22 cellular contexts compared by ENCODE assay signal in genomic region chr5:115579216-115579615, GRCh38. TPM values are rescaled to one million over a fixed set of nuclear protein-coding genes. Genes with fewer than 3 reads are reported as not detected.
DNase-seq lines count a peak whose midpoint lies in the region; ATAC-seq, FAIRE-seq and TF ChIP-seq lines count a peak whose summit lies in the region.
"Had no signal": no experiment of that assay in that cellular context is flagged by ENCODE, and none has a peak within 500 bp of the region (broad histone marks: within the 10 kb centered on the region; RNA-seq: fewer than 3 reads in every experiment).

No MANE protein-coding gene starts in this region.

- H3K9me3 ChIP-seq in SK-N-MC (ENCODE audit: low read depth, low read length) (no peaks in the 10 kb centered on the region; the same call in 1 of the 2 replicates), smooth muscle cell (replicated peaks; ENCODE audit: low read depth) (no peaks in the 10 kb centered on the region), WERI-Rb-1 (ENCODE audit: severe bottlenecking) (no peaks in the 10 kb centered on the region)
- H3K9me3 ChIP-seq: colonic mucosa, sigmoid colon, thoracic aorta had no signal

- H3K9ac ChIP-seq in SK-N-MC (ENCODE audit: insufficient read length) = no peak overlapping the region
- H3K9ac ChIP-seq in smooth muscle cell (ENCODE audit: low read depth) = no peak overlapping the region
- H3K9ac ChIP-seq: parathyroid adenoma had no signal

- DNase-seq in GM12892 (ENCODE audit: insufficient read length) (no peak), SK-N-MC (ENCODE audit: low read depth, low spot score) (no peak), smooth muscle cell (lab: John Stamatoyannopoulos, UW; ENCODE audit: unreplicated experiment) (no peak), NCI-H1048 (lab: John Stamatoyannopoulos, UW) (no peak), WERI-Rb-1 (no peak), T1000 (lab: John Stamatoyannopoulos, UW) (no peak)
- DNase-seq: activated CD4-positive, alpha-beta T cell treated with anti-CD3 and anti-CD28 coated beads, Interleukin-2, amount 10 ng/mL, durations not matched to agents 7 days and 5 days; activated naive CD8-positive, alpha-beta T cell treated with anti-CD3 and anti-CD28 coated beads, Interleukin-2, amount 10 ng/mL, durations not matched to agents 7 days and 5 days; CD8-positive, alpha-beta memory T cell; colonic mucosa; DMS79 treated with DMSO at 0.1 percent for 48 hours; NCI-H1105; NCI-H2081 treated with DMSO at 0.1 percent for 48 hours; NCI-H510A treated with DMSO at 0.1 percent for 48 hours; sigmoid colon had no signal

- H3K27me3 ChIP-seq in smooth muscle cell (ENCODE audit: low read depth) = no peaks in the 10 kb centered on the region
- H3K27me3 ChIP-seq in WERI-Rb-1 (ENCODE audit: insufficient read depth, low read depth, severe bottlenecking) = no peaks in the 10 kb centered on the region
- H3K27me3 ChIP-seq: colonic mucosa, sigmoid colon had no signal

- H3K4me2 ChIP-seq in smooth muscle cell = no peak overlapping the region

- peak; percentile 0 for ATAC-seq in HG02885 (IDR thresholded peaks at IDR 0.05; ENCODE audit: poor library complexity, unreplicated experiment)
- ATAC-seq: left lobe of liver, Right ventricle myocardium inferior had no signal

- WGBS in smooth muscle cell (ENCODE audit: low lambda C conversion rate) = 94% methylated on average over 3 of the region's 3 CpGs

- H2AFZ ChIP-seq in smooth muscle cell (ENCODE audit: low read depth) = no peak overlapping the region
- H2AFZ ChIP-seq: parathyroid adenoma had no signal

- H3K36me3 ChIP-seq in SK-N-MC (ENCODE audit: insufficient read depth, low read length) (no peaks in the 10 kb centered on the region), smooth muscle cell (ENCODE audit: low read depth) (no peaks in the 10 kb centered on the region), WERI-Rb-1 (no peaks in the 10 kb centered on the region)
- H3K36me3 ChIP-seq: colonic mucosa, thoracic aorta had no signal

- H3K27ac ChIP-seq in SK-N-MC (peak overlapping the region; percentile 49; the same call in 1 of the 2 replicates), smooth muscle cell (ENCODE audit: low read depth) (peak overlapping the region; percentile 45), WERI-Rb-1 (no peak overlapping the region)
- H3K27ac ChIP-seq: colonic mucosa, parathyroid adenoma, sigmoid colon, thoracic aorta had no signal

- H3K4me1 ChIP-seq in smooth muscle cell (ENCODE audit: low read depth) = peaks cover 8% of the 10 kb centered on the region
- H3K4me1 ChIP-seq: colonic mucosa, parathyroid adenoma, sigmoid colon had no signal

- no peak for TF ChIP-seq POLR2A in GM12892 (IDR thresholded peaks at IDR 0.05; ENCODE audit: low read depth, low read length)

- no peak for TF ChIP-seq CTCF in smooth muscle cell (IDR thresholded peaks at IDR 0.05; ENCODE audit: borderline replicate concordance, insufficient read depth, poor library complexity, severe bottlenecking)
- TF ChIP-seq CTCF in WERI-Rb-1 (IDR thresholded peaks at IDR 0.05; ENCODE audit: low read depth, low read length) = no peak

- FAIRE-seq in GM12892 (lab: Jason Lieb, UNC) = peak; percentile 36
- FAIRE-seq: endometrium had no signal

- H3K4me3 ChIP-seq in SK-N-MC (peak overlapping the region; percentile 15; the same call in 1 of the 2 replicates), smooth muscle cell (no peak overlapping the region), WERI-Rb-1 (ENCODE audit: low read depth, low read length) (no peak overlapping the region)
- H3K4me3 ChIP-seq: colonic mucosa, sigmoid colon, thoracic aorta had no signal

- H3F3A ChIP-seq in smooth muscle cell (ENCODE audit: low read depth) = no peaks in the 10 kb centered on the region

- peaks cover 9% of the 10 kb centered on the region for H4K20me1 ChIP-seq in smooth muscle cell (ENCODE audit: low read depth)

- H3K79me2 ChIP-seq in smooth muscle cell (ENCODE audit: low read depth) = peaks cover 16% of the 10 kb centered on the region
- H3K79me2 ChIP-seq: parathyroid adenoma had no signal

RNA-seq across cellular contexts. Expression of gene TICAM2, which starts 23.1 kb away (rescaled TPM):
- polyA plus RNA-seq in GM12892 (2012; ENCODE audit: missing spikeins) = 7.1 TPM
- total RNA-seq in smooth muscle cell = 13.3 and 17.7 TPM in 2 replicates
- 8.3 and 11.5 TPM in 2 replicates for polyA plus RNA-seq in smooth muscle cell
- total RNA-seq: activated T-helper 2 cell treated with anti-CD3 and anti-CD28 coated beads, Interferon-gamma antibody, Interleukin-2, Interleukin-4, amounts not matched to agents 10 μg/mL and 5 μg/mL and 100 μg/mL, durations not matched to agents 14 hours and 24 hours and 36 hours had no signal

RNA-seq across cellular contexts. Expression of gene FEM1C, which starts 34.6 kb away (rescaled TPM):
- polyA plus RNA-seq in GM12892 (2012; ENCODE audit: missing spikeins) = 11.9 TPM
- 31.7 and 35.7 TPM in 2 replicates for total RNA-seq in smooth muscle cell
- polyA plus RNA-seq in smooth muscle cell = 5.9 and 7.8 TPM in 2 replicates

RNA-seq across cellular contexts. Expression of gene TMED7, which starts 46.6 kb away (rescaled TPM):
- polyA plus RNA-seq in GM12892 (2012; ENCODE audit: missing spikeins) = 25.1 TPM
- 236 and 293 TPM in 2 replicates for total RNA-seq in smooth muscle cell
- 71.5 and 91.5 TPM in 2 replicates for polyA plus RNA-seq in smooth muscle cell
